8 cellular contexts compared by ENCODE assay signal in the genomic region with DNA sequence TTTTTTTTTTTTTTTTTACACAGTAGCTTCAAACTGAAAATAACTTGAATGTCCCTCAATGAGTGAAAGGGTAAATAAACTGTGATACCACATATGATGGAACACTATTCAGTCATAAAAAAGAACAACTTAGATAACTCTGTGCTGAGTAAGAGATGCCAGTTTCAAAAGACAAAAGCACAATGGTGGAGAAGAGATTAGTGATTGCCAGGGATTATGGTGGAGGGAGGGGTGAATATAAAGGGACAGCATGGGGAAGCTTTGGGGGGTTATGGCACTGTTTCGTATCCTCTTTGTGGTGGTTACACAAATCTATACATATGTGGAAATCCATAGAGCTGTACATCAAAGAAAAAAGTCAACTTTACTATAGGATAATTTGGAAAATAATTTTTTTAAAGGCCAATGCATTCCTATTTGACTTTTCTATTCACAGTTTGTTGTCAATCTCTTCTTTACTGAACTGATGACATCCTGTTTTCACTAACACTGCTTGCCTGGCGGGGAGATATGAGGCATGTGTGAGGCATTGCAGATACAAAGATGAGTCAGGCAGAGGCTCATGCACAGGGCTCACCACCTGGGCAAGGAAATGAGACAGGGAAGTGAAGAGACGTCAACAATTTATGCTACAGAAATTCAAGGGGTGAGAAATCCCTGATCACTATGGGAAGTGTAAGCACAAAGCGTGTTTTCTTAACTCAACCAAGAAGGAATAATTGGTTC.
DNase-seq lines count a peak whose midpoint lies in the region; ATAC-seq and TF ChIP-seq lines count a peak whose summit lies in the region.

No MANE protein-coding gene starts in this region.

- H3K9me3 ChIP-seq in A673 (ENCODE audit: low read depth, low read length, poor library complexity, severe bottlenecking): no peaks in the 10 kb centered on the region

- H3K36me3 Mint-ChIP-seq in activated B cell treated with CpG ODN at 0.5 μM for 24 hours (ENCODE audit: low read depth): no peaks in the 10 kb centered on the region

- no peaks in the 10 kb centered on the region for H3K36me3 ChIP-seq in A673 (ENCODE audit: insufficient read depth, low read length, poor library complexity, severe bottlenecking)

- no peak overlapping the region for H3K27ac ChIP-seq in A673 (ENCODE audit: low read depth, low read length, poor library complexity, severe bottlenecking)

- POLR2A ChIA-PET in A673 (lab: Charles Lee; ENCODE audit: low non-redundant PET): no interaction called here
- POLR2A ChIA-PET in activated B cell treated with CpG ODN at 0.5 μM for 24 hours (lab: Charles Lee): interaction anchor here (1.1 to 2.2 kb wide), 6 partner anchors 303 to 561 kb away, joined by 3 to 21 read pairs (median 5); partner anchors contain the start of genes DUSP10 and HLX

- no peak overlapping the region for H3K4me3 ChIP-seq in A673 (ENCODE audit: low read depth, low read length, poor library complexity, severe bottlenecking)

- ATAC-seq in GM19324 (IDR thresholded peaks at IDR 0.05; ENCODE audit: low FRiP score, unreplicated experiment) (peak; percentile 68), HG03432 (IDR thresholded peaks at IDR 0.05; ENCODE audit: unreplicated experiment) (peak; percentile 94), activated B cell treated with CpG ODN at 0.5 μM for 24 hours (ENCODE audit: low read depth) (peak; percentile 86)

- TF ChIP-seq CTCF in A673 (conservative IDR thresholded peaks at IDR 0.05; ENCODE audit: low read depth, low read length): no peak
- no peak for TF ChIP-seq CTCF in activated B cell treated with CpG ODN at 0.5 μM for 24 hours (IDR thresholded peaks at IDR 0.05)

- H3K27ac Mint-ChIP-seq in activated B cell treated with CpG ODN at 0.5 μM for 24 hours: peak overlapping the region; percentile 89

- H3K27me3 ChIP-seq in A673 (replicated peaks; ENCODE audit: insufficient read depth, low read depth, low read length, poor library complexity): no peaks in the 10 kb centered on the region

- intact Hi-C loops in A673 (cut with micrococcal nuclease; ENCODE audit: unreplicated experiment) (no loop called here), activated B cell treated with CpG ODN at 0.5 μM for 24 hours (cut with micrococcal nuclease) (loop anchor here (1.0 to 5.0 kb wide), 4 partner anchors 282 to 393 kb away; no protein-coding TSS in a partner anchor)

- H3K4me3 Mint-ChIP-seq in activated B cell treated with CpG ODN at 0.5 μM for 24 hours: peak overlapping the region; percentile 70

- no peaks in the 10 kb centered on the region for H3K27me3 Mint-ChIP-seq in activated B cell treated with CpG ODN at 0.5 μM for 24 hours

- CTCF ChIA-PET in A673 (lab: Charles Lee): interaction anchor here (0.9 kb wide), 1 partner anchor 175 kb away, joined by 5 read pairs; no protein-coding TSS in a partner anchor
- CTCF ChIA-PET in activated B cell treated with CpG ODN at 0.5 μM for 24 hours (lab: Charles Lee): interaction anchor here (0.9 to 1.1 kb wide), 3 partner anchors 563 to 564 kb away, joined by 3 to 9 read pairs (median 3); no protein-coding TSS in a partner anchor

- DNase-seq in A673 (ENCODE audit: low spot score) (peak; percentile 33), activated B cell treated with CpG ODN at 0.5 μM for 24 hours (no peak), dermis blood vessel endothelial cell (peak; percentile 92), KBM-7 (no peak), GOT3 (lab: John Stamatoyannopoulos, UW) (no peak)
- peak; percentile 36 for DNase-seq in stimulated activated CD4-positive, alpha-beta T cell treated with anti-CD3 and anti-CD28 coated beads, Interleukin-12 subunit alpha, Interleukin-12 subunit beta, amount 100 ng/mL, for 4 hours

- in situ Hi-C loops in KBM-7 (cut with MboI; ENCODE audit: low pct_unique_long_range_greater_than_20kb, low sequenced_read_pairs): loop anchor here (25.0 kb wide), 1 partner anchor 627 kb away; no protein-coding TSS in a partner anchor

- BruUV-seq in A673 (replicated peaks; lab: Mats Ljungman, UMichigan): no TSS peak

- H3K4me1 Mint-ChIP-seq in activated B cell treated with CpG ODN at 0.5 μM for 24 hours: peaks cover 31% of the 10 kb centered on the region

- H3K4me1 ChIP-seq in A673 (ENCODE audit: insufficient read depth, low read length, poor library complexity, severe bottlenecking): no peaks in the 10 kb centered on the region

- no peaks in the 10 kb centered on the region for H3K9me3 Mint-ChIP-seq in activated B cell treated with CpG ODN at 0.5 μM for 24 hours

Comparison
In these comparisons a context has a peak if more than half of its experiments do, and no peak if none do; other contexts are left out.
1. DNase-seq: peak in A673 (single experiment), dermis blood vessel endothelial cell (single experiment) and stimulated activated CD4-positive, alpha-beta T cell treated with anti-CD3 and anti-CD28 coated beads, Interleukin-12 subunit alpha, Interleukin-12 subunit beta, amount 100 ng/mL, for 4 hours (single experiment); none in activated B cell treated with CpG ODN at 0.5 μM for 24 hours (single experiment), KBM-7 (single experiment) and GOT3 (single experiment).
2. Peak in every context shown above with its lines, with median percentiles within 50 percentile points of each other: ATAC-seq.